In the genomic region with DNA sequence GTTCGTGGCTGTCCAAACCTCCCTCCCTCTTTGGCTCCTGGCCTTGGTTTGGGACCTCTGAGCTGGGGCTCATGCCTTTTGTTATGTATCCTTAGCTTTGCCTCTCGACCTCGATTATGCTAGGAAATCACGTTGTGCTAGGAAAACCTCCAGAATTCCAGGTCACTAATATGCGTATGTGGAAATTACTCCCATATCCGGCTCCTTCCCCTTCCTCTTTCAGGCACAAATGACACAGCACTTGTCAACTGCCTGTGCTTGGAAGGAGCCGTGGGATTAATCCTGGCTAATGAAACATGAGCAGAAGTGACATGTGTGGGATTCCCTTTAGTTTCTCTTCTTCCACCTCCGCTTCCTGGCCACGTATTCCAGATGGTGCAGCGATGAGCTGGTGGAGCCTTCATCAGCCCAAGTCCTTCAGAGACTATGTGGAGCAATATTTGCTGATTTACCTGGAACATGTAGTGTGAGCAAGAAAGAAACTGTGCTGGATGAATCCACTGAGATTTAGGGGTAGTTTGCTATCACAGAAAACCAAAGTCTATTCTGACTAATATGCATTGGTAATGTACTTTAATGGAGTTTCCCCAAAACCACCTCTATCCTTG, we compare ENCODE assay signal across 10 cellular contexts.
A peak's percentile ranks its signal among the peaks of the same experiment; 100 is the strongest.
DNase-seq lines count a peak whose midpoint lies in the region; ATAC-seq and TF ChIP-seq lines count a peak whose summit lies in the region.
"Had no signal": no experiment of that assay in that cellular context is flagged by ENCODE, and none has a peak within 500 bp of the region (broad histone marks: within the 10 kb centered on the region; RNA-seq: fewer than 3 reads in every experiment).

No MANE protein-coding gene starts in this region.

- 0 out of 2 replicates have a peak, but pooled peaks cover 6% of the 10 kb centered on the region for H3K9me1 ChIP-seq in IMR-90 (ENCODE audit: insufficient read depth, low read length)

- in situ Hi-C loops in IMR-90 (cut with MboI; ENCODE audit: low sequenced_read_pairs) = no loop called here

- H3K36me3 Mint-ChIP-seq in progenitor cell of endocrine pancreas (ENCODE audit: insufficient read depth) = no peaks in the 10 kb centered on the region
- H3K36me3 Mint-ChIP-seq: naive B cell had no signal

- H2BK15ac ChIP-seq in IMR-90 (ENCODE audit: low read depth, low read length) = no peak overlapping the region

- H3K4me1 ChIP-seq in IMR-90 (ENCODE audit: control insufficient read depth, insufficient read depth, low read length) (peaks cover 2% of the 10 kb centered on the region; the same call in 1 of the 2 replicates), heart left ventricle (peaks cover 11 to 61% (median 36%) of the 10 kb centered on the region in 12 donors), skeletal muscle satellite cell (ENCODE audit: control insufficient read depth, insufficient read depth, low read length) (peaks cover 33% of the 10 kb centered on the region)

- POLR2A ChIA-PET in IMR-90 (lab: Charles Lee; ENCODE audit: unreplicated experiment) = no interaction called here

- ATAC-seq in GM19025 (IDR thresholded peaks at IDR 0.05; ENCODE audit: low read depth, unreplicated experiment) (peak; percentile 43), IMR-90 (ENCODE audit: low read depth) (no peak), heart left ventricle (peak; percentile 78 to 91 (median 83)), GM18505 (IDR thresholded peaks at IDR 0.05; ENCODE audit: unreplicated experiment) (no peak)

- H3K14ac ChIP-seq in IMR-90 (replicated peaks; ENCODE audit: low read depth, low read length) = no peak overlapping the region

- intact Hi-C loops in IMR-90 (cut with micrococcal nuclease) (no loop called here), heart left ventricle (cut with DNase I) (loop anchor here in 8 of 10 donors (1.0 to 5.0 kb wide), 5 partner anchors 26 to 42 kb away; no protein-coding TSS in a partner anchor)

- no peaks in the 10 kb centered on the region for H4K20me1 ChIP-seq in IMR-90 (ENCODE audit: insufficient read depth, low read length)

- TF ChIP-seq RAD21 in IMR-90 (IDR thresholded peaks at IDR 0.05; ENCODE audit: low read length) = no peak

- no peak overlapping the region for H3K27ac Mint-ChIP-seq in progenitor cell of endocrine pancreas

- H3K79me1 ChIP-seq in IMR-90 (ENCODE audit: low read depth in 1 of 2, low read length in 2 of 2) = no peaks in the 10 kb centered on the region

- H3K23ac ChIP-seq in IMR-90 (ENCODE audit: low read depth, low read length) = no peak overlapping the region

- no peak overlapping the region for H3K9ac ChIP-seq in IMR-90 (ENCODE audit: low read depth, low read length)
- no peak overlapping the region for H3K9ac ChIP-seq in skeletal muscle satellite cell (ENCODE audit: low read depth, low read length)

- H3K27me3 ChIP-seq in IMR-90 (ENCODE audit: control insufficient read depth, insufficient read depth, low read length) (no peaks in the 10 kb centered on the region), heart left ventricle (no peaks in the 10 kb centered on the region), skeletal muscle satellite cell (ENCODE audit: control insufficient read depth, insufficient read depth, low read length) (no peaks in the 10 kb centered on the region)

- H4K91ac ChIP-seq in IMR-90 (ENCODE audit: insufficient read depth, low read depth, low read length) = no peak overlapping the region

- H3K4ac ChIP-seq in IMR-90 (ENCODE audit: low read depth, low read length) = no peak overlapping the region

- H3K56ac ChIP-seq in IMR-90 (ENCODE audit: extremely low read depth, insufficient read depth, low read length) = no peak overlapping the region

- dilution Hi-C loops in IMR-90 (cut with HindIII; ENCODE audit: low sequenced_read_pairs, unreplicated experiment) = no loop called here

- H3K27ac ChIP-seq in IMR-90 (ENCODE audit: insufficient read depth, low read length) (no peak overlapping the region), heart left ventricle (peak overlapping the region; percentile 49 to 86 (median 74))

- no TSS peak for BruUV-seq in IMR-90 (replicated peaks; lab: Mats Ljungman, UMichigan)

- CTCF ChIA-PET in IMR-90 (lab: Yijun Ruan, JAX) = interaction anchor here (1.4 kb wide), 1 partner anchor 11 kb away, joined by 3 read pairs; no protein-coding TSS in a partner anchor

- H4K5ac ChIP-seq in IMR-90 (ENCODE audit: low read depth, low read length) = no peak overlapping the region

- H3K9me3 ChIP-seq in IMR-90 (ENCODE audit: control insufficient read depth, insufficient read depth, low read length) (no peaks in the 10 kb centered on the region), heart left ventricle (no peaks in the 10 kb centered on the region), skeletal muscle satellite cell (replicated peaks; ENCODE audit: low read length) (no peaks in the 10 kb centered on the region)

- DNase-seq in IMR-90 (no peak), heart left ventricle (peak in 3 of 5 donors; percentile 60 to 69 (median 61)), progenitor cell of endocrine pancreas (ENCODE audit: low spot score, unreplicated experiment) (no peak), SKM-1 (lab: John Stamatoyannopoulos, UW; ENCODE audit: unreplicated experiment) (no peak), SK-N-DZ (ENCODE audit: low spot score) (no peak)
- DNase-seq: central memory CD4-positive, alpha-beta T cell; naive B cell had no signal

- H3K4me1 Mint-ChIP-seq in progenitor cell of endocrine pancreas (ENCODE audit: low read depth) = no peaks in the 10 kb centered on the region

- H3K18ac ChIP-seq in IMR-90 (ENCODE audit: low read depth, low read length) = no peak overlapping the region

- H2AK9ac ChIP-seq in IMR-90 (replicated peaks; ENCODE audit: low read depth, low read length, poor library complexity) = no peak overlapping the region

- H2AK5ac ChIP-seq in IMR-90 (ENCODE audit: low read depth, low read length) = 0 out of 2 replicates have a peak overlapping the region, but pooled peaks have one; percentile 56

- H3K27me3 Mint-ChIP-seq in progenitor cell of endocrine pancreas = peaks cover 5% of the 10 kb centered on the region

- WGBS in IMR-90 (ENCODE audit: extremely low coverage in 2 of 2, insufficient read length in 1 of 2), 2 experiments = 100% methylated on average over 1 of the region's 10 CpGs; no CpG with 5 or more reads in 1 of the 2 experiments
- 25 to 46% (median 33%) methylated on average over 10 of the region's 10 CpGs for WGBS in heart left ventricle, 4 donors

- H3K4me3 ChIP-seq in IMR-90 (ENCODE audit: insufficient read depth, low read depth, low read length) (no peak overlapping the region), heart left ventricle (peak overlapping the region in 2 of 12 donors; percentile 0 to 2), skeletal muscle satellite cell (ENCODE audit: low read length) (peak overlapping the region; percentile 30)

- H4K8ac ChIP-seq in IMR-90 (ENCODE audit: low read depth in 2 of 2, low read length in 2 of 2) = no peak overlapping the region

- H3K9me3 Mint-ChIP-seq in progenitor cell of endocrine pancreas (ENCODE audit: low read depth) = no peaks in the 10 kb centered on the region
- H3K9me3 Mint-ChIP-seq: naive B cell had no signal

- no peak overlapping the region for H2BK120ac ChIP-seq in IMR-90 (ENCODE audit: low read depth, low read length)

- TF ChIP-seq POLR2A in IMR-90 (IDR thresholded peaks at IDR 0.05; ENCODE audit: low read depth, low read length) = no peak
- peak in 1 of 2 donors; percentile 23 for TF ChIP-seq POLR2A in heart left ventricle (IDR thresholded peaks at IDR 0.05)
- TF ChIP-seq POLR2A in GM18505 (IDR thresholded peaks at IDR 0.05; ENCODE audit: borderline replicate concordance, extremely low read depth, insufficient read depth, insufficient read length) = no peak

- H3K36me3 ChIP-seq in IMR-90 (ENCODE audit: control insufficient read depth, insufficient read depth, low read length) = no peaks in the 10 kb centered on the region
- H3K36me3 ChIP-seq in heart left ventricle = peaks cover 0 to 2% (median 0%) of the 10 kb centered on the region in 9 donors
- H3K36me3 ChIP-seq in skeletal muscle satellite cell (ENCODE audit: insufficient read depth, low read length) = no peaks in the 10 kb centered on the region

- no peak overlapping the region for H2BK5ac ChIP-seq in IMR-90 (ENCODE audit: low read depth, low read length, poor library complexity, severe bottlenecking)

- H3K4me3 Mint-ChIP-seq in progenitor cell of endocrine pancreas (ENCODE audit: low read depth) = no peak overlapping the region

- H2AFZ ChIP-seq in IMR-90 (replicated peaks; ENCODE audit: low read length, poor library complexity) = no peak overlapping the region

- TF ChIP-seq CTCF in IMR-90 (conservative IDR thresholded peaks at IDR 0.05; ENCODE audit: low read depth, low read length) = no peak
- TF ChIP-seq CTCF in heart left ventricle (IDR thresholded peaks at IDR 0.05) = no peak
- TF ChIP-seq CTCF in progenitor cell of endocrine pancreas (IDR thresholded peaks at IDR 0.05; ENCODE audit: unreplicated experiment) = no peak

- H3K4me2 ChIP-seq in IMR-90 (ENCODE audit: low read depth, low read length) (no peak overlapping the region), skeletal muscle satellite cell (ENCODE audit: low read length) (peak overlapping the region; percentile 60)

- no peak overlapping the region for H2BK20ac ChIP-seq in IMR-90 (ENCODE audit: low read depth, low read length)

TF ChIP-seq in IMR-90, 13 proteins besides CTCF, POLR2A, EP300 and RAD21:
- TF ChIP-seq MAFK (IDR thresholded peaks at IDR 0.05; ENCODE audit: low read depth, low read length) (no peak), MAZ (IDR thresholded peaks at IDR 0.05; ENCODE audit: borderline replicate concordance, low read depth, low read length) (no peak), FOS (IDR thresholded peaks at IDR 0.05; ENCODE audit: low read depth, low read length) (no peak), RCOR1 (IDR thresholded peaks at IDR 0.05; ENCODE audit: insufficient replicate concordance, low read length) (no peak)

Comparison
In these comparisons a context has a peak if more than half of its experiments do, and no peak if none do; other contexts are left out.
1. ATAC-seq: peak in GM19025 (single experiment) and heart left ventricle (4 of 4); none in IMR-90 (single experiment) and GM18505 (single experiment).
2. DNase-seq: peak in heart left ventricle (3 of 5); none in IMR-90 (single experiment), progenitor cell of endocrine pancreas (single experiment), SKM-1 (single experiment) and SK-N-DZ (single experiment).